1 cellular context compared by ENCODE assay signal in the genomic region with DNA sequence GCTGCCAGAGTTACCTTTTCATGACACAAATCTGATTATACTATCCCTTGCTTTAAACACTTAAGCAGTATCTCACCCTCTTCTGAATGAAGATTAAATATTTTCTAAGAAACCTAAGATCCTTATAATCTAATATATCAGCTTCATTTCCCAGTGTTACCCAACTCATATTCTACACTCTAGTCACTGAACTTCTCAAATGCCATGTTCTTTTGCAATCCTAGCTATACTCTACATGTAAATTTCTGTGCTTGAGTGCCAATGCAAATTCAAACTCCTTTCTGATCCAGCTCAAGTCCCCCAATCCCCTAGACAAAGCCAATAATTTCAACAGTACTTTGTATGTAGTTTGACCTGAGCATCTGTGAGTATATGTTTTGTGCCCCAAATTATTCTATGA.
A peak's percentile ranks its signal among the peaks of the same experiment; 100 is the strongest.
TF ChIP-seq lines count a peak whose summit lies in the region.

No MANE protein-coding gene starts in this region.

TF ChIP-seq in IMR-90, 13 proteins besides CTCF, POLR2A, EP300 and RAD21:
- TF ChIP-seq RCOR1 (IDR thresholded peaks at IDR 0.05; ENCODE audit: insufficient replicate concordance, low read length) (no peak), CEBPB (IDR thresholded peaks at IDR 0.05; ENCODE audit: low read depth, low read length) (peak; percentile 58)
